Comparison of ENCODE assay signal across 12 cellular contexts in genomic region chr2:173134703-173135102, GRCh38. TPM values are rescaled to one million over a fixed set of nuclear protein-coding genes. Genes with fewer than 3 reads are reported as not detected.
DNase-seq lines count a peak whose midpoint lies in the region; ATAC-seq lines count a peak whose summit lies in the region.
"Had no signal": no experiment of that assay in that cellular context is flagged by ENCODE, and none has a peak within 500 bp of the region (broad histone marks: within the 10 kb centered on the region; RNA-seq: fewer than 3 reads in every experiment).

No MANE protein-coding gene starts in this region.

- no peak overlapping the region for H2BK5ac ChIP-seq in mesendoderm (ENCODE audit: low read length)

- H3K27ac Mint-ChIP-seq in activated naive CD8-positive, alpha-beta T cell treated with anti-CD3 and anti-CD28 coated beads, Interleukin-2, amount 10 ng/mL, durations not matched to agents 7 days and 5 days, result peak overlapping the region; percentile 35

- H3K27me3 Mint-ChIP-seq in activated naive CD8-positive, alpha-beta T cell treated with anti-CD3 and anti-CD28 coated beads, Interleukin-2, amount 10 ng/mL, durations not matched to agents 7 days and 5 days, result peaks cover 10% of the 10 kb centered on the region

- H3K79me2 ChIP-seq in mesendoderm (ENCODE audit: control insufficient read depth, insufficient read depth, low read length), result no peaks in the 10 kb centered on the region

- no peak overlapping the region for H2AK5ac ChIP-seq in mesendoderm (ENCODE audit: low read length)

- H3K9me3 Mint-ChIP-seq in activated naive CD8-positive, alpha-beta T cell treated with anti-CD3 and anti-CD28 coated beads, Interleukin-2, amount 10 ng/mL, durations not matched to agents 7 days and 5 days, result no peaks in the 10 kb centered on the region

- H3K4me1 Mint-ChIP-seq in activated naive CD8-positive, alpha-beta T cell treated with anti-CD3 and anti-CD28 coated beads, Interleukin-2, amount 10 ng/mL, durations not matched to agents 7 days and 5 days, result peaks cover 46% of the 10 kb centered on the region

- H3K56ac ChIP-seq in mesendoderm (ENCODE audit: low read length), result no peak overlapping the region

- H3K36me3 Mint-ChIP-seq in activated naive CD8-positive, alpha-beta T cell treated with anti-CD3 and anti-CD28 coated beads, Interleukin-2, amount 10 ng/mL, durations not matched to agents 7 days and 5 days, result peaks cover 11% of the 10 kb centered on the region

- H3K27ac ChIP-seq in mesendoderm (ENCODE audit: low read depth, low read length), result no peak overlapping the region

- H2BK120ac ChIP-seq in mesendoderm (ENCODE audit: low read depth, low read length), result no peak overlapping the region

- H3K79me1 ChIP-seq in mesendoderm (ENCODE audit: low read length), result no peaks in the 10 kb centered on the region

- H3K18ac ChIP-seq in mesendoderm (ENCODE audit: low read length), result peak overlapping the region; percentile 47

- no peak overlapping the region for H3K4me3 ChIP-seq in mesendoderm (ENCODE audit: low read length)

- peaks cover 4% of the 10 kb centered on the region for H3K4me1 ChIP-seq in mesendoderm (ENCODE audit: control insufficient read depth, low read depth, low read length)

- no peak overlapping the region for H4K8ac ChIP-seq in mesendoderm (ENCODE audit: low read depth, low read length)

- no peak for ATAC-seq in activated naive CD8-positive, alpha-beta T cell treated with anti-CD3 and anti-CD28 coated beads, Interleukin-2, amount 10 ng/mL, durations not matched to agents 7 days and 5 days (ENCODE audit: low read depth)

- DNase-seq in H4 (ENCODE audit: low spot score) (peak; percentile 38), MV-4-11 (lab: John Stamatoyannopoulos, UW) (peak; percentile 84), mesendoderm (peak; percentile 80), NCI-H187 (lab: John Stamatoyannopoulos, UW) (no peak), nucleus accumbens (lab: John Stamatoyannopoulos, UW) (no peak), COR-L47 (lab: John Stamatoyannopoulos, UW) (no peak)
- no peak for DNase-seq in activated naive CD8-positive, alpha-beta T cell treated with anti-CD3 and anti-CD28 coated beads, Interleukin-2, amount 10 ng/mL, durations not matched to agents 7 days and 5 days
- DNase-seq: activated effector memory CD4-positive, alpha-beta T cell treated with anti-CD3 and anti-CD28 coated beads, Interleukin-2, amount 50 U/mL, for 16 hours; cerebellar nuclear complex; DMS153; NCI-H2029; NK-92 treated with Interleukin-12 subunit alpha and Interleukin-12 subunit beta, amount 100 ng/mL, for 24 hours had no signal

- no peak overlapping the region for H3K4me2 ChIP-seq in mesendoderm (ENCODE audit: low read length)

- H2BK15ac ChIP-seq in mesendoderm (replicated peaks; ENCODE audit: low read depth), result no peak overlapping the region

- no CpG with 5 or more reads among the region's 4 CpGs for WGBS in mesendoderm (ENCODE audit: extremely low coverage, insufficient coverage, low lambda C conversion rate)

- no peaks in the 10 kb centered on the region for H3K27me3 ChIP-seq in mesendoderm (ENCODE audit: insufficient read depth, low read length, poor library complexity)

- POLR2A ChIA-PET in activated naive CD8-positive, alpha-beta T cell treated with anti-CD3 and anti-CD28 coated beads, Interleukin-2, amount 10 ng/mL, durations not matched to agents 7 days and 5 days (lab: Charles Lee), result interaction anchor here (0.6 kb wide), 1 partner anchor 55 kb away, joined by 3 read pairs; no protein-coding TSS in a partner anchor

- peak overlapping the region; percentile 5 for H3K4me3 Mint-ChIP-seq in activated naive CD8-positive, alpha-beta T cell treated with anti-CD3 and anti-CD28 coated beads, Interleukin-2, amount 10 ng/mL, durations not matched to agents 7 days and 5 days

- peak overlapping the region; percentile 4 for H3K4ac ChIP-seq in mesendoderm (ENCODE audit: low read depth, low read length)

- H4K5ac ChIP-seq in mesendoderm (ENCODE audit: low read length), result no peak overlapping the region

- no peaks in the 10 kb centered on the region for H3K36me3 ChIP-seq in mesendoderm (ENCODE audit: control insufficient read depth, insufficient read depth, low read length)

- no peak overlapping the region for H3K23ac ChIP-seq in mesendoderm (ENCODE audit: low read length)

- no peak overlapping the region for H3K9ac ChIP-seq in mesendoderm (ENCODE audit: low read length)

RNA-seq across cellular contexts. Expression of gene MAP3K20, which starts 59.1 kb away (rescaled TPM):
- 22.4 and 29.8 TPM in 2 replicates for total RNA-seq in H4 (2014; rRNA removed; shearing (Covaris generic))
- total RNA-seq in activated naive CD8-positive, alpha-beta T cell treated with anti-CD3 and anti-CD28 coated beads, Interleukin-2, amount 10 ng/mL, durations not matched to agents 7 days and 5 days, result 10 to 100 TPM; 11.8 to 14.9 TPM
- polyA plus RNA-seq in mesendoderm (2013, experiment 1 of 2), result 9.1 TPM
- polyA plus RNA-seq in mesendoderm (2013, experiment 2 of 2), result 9.1 TPM

Comparison
In these comparisons a context has a peak if more than half of its experiments do, and no peak if none do; other contexts are left out.
1. DNase-seq: peak in H4 (single experiment), MV-4-11 (single experiment) and mesendoderm (single experiment); none in activated naive CD8-positive, alpha-beta T cell treated with anti-CD3 and anti-CD28 coated beads, Interleukin-2, amount 10 ng/mL, durations not matched to agents 7 days and 5 days (single experiment), NCI-H187 (0 of 2), nucleus accumbens (0 of 56) and COR-L47 (single experiment).